ENCODE assay signal across 5 cellular contexts in the genomic region with DNA sequence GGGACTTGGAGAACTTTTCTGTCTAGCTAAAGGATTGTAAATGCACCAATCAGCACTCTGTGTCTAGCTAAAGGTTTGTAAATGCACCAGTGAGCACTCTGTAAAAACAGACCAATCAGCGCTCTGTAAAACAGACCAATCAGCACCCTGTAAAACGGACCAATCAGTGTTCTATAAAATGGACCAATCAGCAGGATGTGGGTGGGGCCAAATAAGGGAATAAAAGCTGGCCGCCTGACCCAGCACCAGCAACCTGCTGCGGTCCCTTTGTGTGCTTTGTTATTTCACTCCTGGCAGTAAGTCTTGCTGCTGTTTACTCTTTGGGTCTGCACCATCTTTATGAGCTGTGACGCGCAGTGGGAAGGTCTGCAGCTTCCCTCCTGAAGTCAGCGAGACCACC.
DNase-seq lines count a peak whose midpoint lies in the region; ATAC-seq, FAIRE-seq and TF ChIP-seq lines count a peak whose summit lies in the region.
"Not testable (repeated sequence)": the region's sequence is repeated elsewhere in the genome, so short reads cannot be mapped to it uniquely, and the experiment has no call there.

No MANE protein-coding gene starts in this region.

- H3K4me1 Mint-ChIP-seq in WTC11: peaks cover 17% of the 10 kb centered on the region

- H4K8ac ChIP-seq in H1 (ENCODE audit: extremely low read depth, insufficient read depth, low read length): not testable (repeated sequence)

- H2BK15ac ChIP-seq in H1 (ENCODE audit: low read length): peak overlapping the region; percentile 92; the same call in 1 of the 2 replicates

- BruUV-seq in HepG2 (replicated peaks; lab: Mats Ljungman, UMichigan): not testable (repeated sequence)

- not testable (repeated sequence) for H3K79me2 ChIP-seq in Karpas-422 (ENCODE audit: low read length); H1 (ENCODE audit: control insufficient read depth in 1 of 2, insufficient read depth in 2 of 2, low read length in 2 of 2); HepG2 (ENCODE audit: insufficient read depth, low read length)

- H3K36me3 Mint-ChIP-seq in WTC11: peaks cover 20% of the 10 kb centered on the region

- H3K4ac ChIP-seq in H1 (replicated peaks; ENCODE audit: insufficient read length, low read depth, low read length): not testable (repeated sequence)

- in situ Hi-C loops in HepG2 (cut with HindIII; ENCODE audit: extremely low pct_ligation_motif_present, low pct_unique_long_range_greater_than_20kb): not testable (repeated sequence)

- not testable (repeated sequence) for H4K5ac ChIP-seq in H1 (ENCODE audit: insufficient read length, low read depth, low read length)

- not testable (repeated sequence) for H3K27me3 ChIP-seq in Karpas-422 (ENCODE audit: low read length); H1 (replicated peaks in 1 of 4; ENCODE audit: control insufficient read depth in 3 of 4, extremely low read depth in 1 of 4, insufficient read depth in 3 of 4, low read length in 3 of 4); HepG2 (ENCODE audit: control insufficient read depth in 1 of 2, insufficient read depth in 2 of 2, low read length in 2 of 2); testis

- 0 out of 2 replicates have a peak overlapping the region, but pooled peaks have one; percentile 19 for H2BK12ac ChIP-seq in H1 (ENCODE audit: low read depth, low read length)

- H3K27ac Mint-ChIP-seq in WTC11: not testable (repeated sequence)

- H2BK120ac ChIP-seq in H1 (replicated peaks; ENCODE audit: low read depth, low read length): not testable (repeated sequence)

- H3K4me1 ChIP-seq in Karpas-422 (ENCODE audit: low read length); H1 (replicated peaks in 1 of 4; ENCODE audit: control insufficient read depth in 3 of 4, insufficient read depth in 4 of 4, low read length in 3 of 4); HepG2 (ENCODE audit: insufficient read depth, low read length); testis: not testable (repeated sequence)

- H3K9ac ChIP-seq in Karpas-422 (ENCODE audit: low read length); H1 (replicated peaks in 1 of 4; ENCODE audit: extremely low read depth in 1 of 4, low read depth in 3 of 4, low read length in 3 of 4); HepG2 (ENCODE audit: insufficient read depth, low read depth, low read length): not testable (repeated sequence)

- H3K9me2 ChIP-seq in Karpas-422 (replicated peaks; ENCODE audit: insufficient read depth, low read length): not testable (repeated sequence)

- intact Hi-C loops in HepG2 (cut with micrococcal nuclease; ENCODE audit: unreplicated experiment); testis (cut with DNase I; ENCODE audit: low total_unique reads): not testable (repeated sequence)

- H3K14ac ChIP-seq in H1 (ENCODE audit: insufficient read length): not testable (repeated sequence)

- H3K27me3 Mint-ChIP-seq in WTC11 (ENCODE audit: low read depth): not testable (repeated sequence)

- not testable (repeated sequence) for H3K79me1 ChIP-seq in H1 (ENCODE audit: low read depth, low read length)

- CTCF ChIA-PET in WTC11 (lab: Charles Lee); HepG2 (lab: Yijun Ruan, JAX; ENCODE audit: low intra/inter-chr PET ratio, low total read pairs): not testable (repeated sequence)
- CTCF ChIA-PET in H1 (lab: Charles Lee; ENCODE audit: partially characterized antibody): interaction anchor here (1.2 kb wide), 1 partner anchor 176 kb away, joined by 3 read pairs; no protein-coding TSS in a partner anchor

- not testable (repeated sequence) for H3K4me2 ChIP-seq in Karpas-422 (ENCODE audit: low read depth, low read length, poor library complexity, severe bottlenecking); H1 (ENCODE audit: insufficient read depth in 1 of 2, low read depth in 2 of 2, low read length in 2 of 2); HepG2 (ENCODE audit: low read depth, low read length)

- H3K56ac ChIP-seq in H1 (replicated peaks; ENCODE audit: insufficient read length, low read depth, low read length): not testable (repeated sequence)

- peak overlapping the region; percentile 85 for H4K91ac ChIP-seq in H1 (replicated peaks; ENCODE audit: insufficient read length, low read length)

- not testable (repeated sequence) for H3K23ac ChIP-seq in H1 (ENCODE audit: insufficient read length)

- ATAC-seq in WTC11, HepG2: not testable (repeated sequence)

- DNase-seq in Karpas-422 (peak; percentile 52), testis (peak; percentile 65)
- DNase-seq in WTC11 (ENCODE audit: low spot score); H1 (ENCODE audit: low read depth in 1 of 2, low spot score in 2 of 2); HepG2 (ENCODE audit: low spot score): not testable (repeated sequence)

- not testable (repeated sequence) for TF ChIP-seq CTCF in WTC11 (IDR thresholded peaks at IDR 0.05); H1 (IDR thresholded peaks at IDR 0.05; ENCODE audit: control extremely low read depth in 1 of 3, insufficient read depth in 1 of 3, low read depth in 1 of 3, low read length in 3 of 3); HepG2 (CRISPR knock-in tag; IDR thresholded peaks at IDR 0.05); testis (IDR thresholded peaks at IDR 0.05)

- H2AK5ac ChIP-seq in H1 (ENCODE audit: low read depth, low read length): not testable (repeated sequence)

- H3K4me3 ChIP-seq in Karpas-422 (ENCODE audit: low read length); H1 (ENCODE audit: extremely low read depth in 1 of 4, insufficient read depth in 2 of 4, low read depth in 3 of 4, low read length in 4 of 4); HepG2 (replicated peaks in 1 of 3; ENCODE audit: insufficient read depth in 1 of 3, low read depth in 2 of 3, low read length in 3 of 3); testis: not testable (repeated sequence)

- peaks cover 16% of the 10 kb centered on the region for H3K9me3 Mint-ChIP-seq in WTC11

- not testable (repeated sequence) for H3K36me3 ChIP-seq in Karpas-422 (ENCODE audit: insufficient read depth, low read length); H1 (ENCODE audit: control insufficient read depth in 2 of 4, insufficient read depth in 4 of 4, low read length in 3 of 4); HepG2 (replicated peaks in 1 of 2; ENCODE audit: control insufficient read depth in 1 of 2, insufficient read depth in 2 of 2, low read length in 2 of 2); testis (ENCODE audit: low read depth, missing control alignments)

- H3K23me2 ChIP-seq in H1 (ENCODE audit: low read depth, low read length): not testable (repeated sequence)

- H3K18ac ChIP-seq in H1 (ENCODE audit: extremely low read depth, low read length): not testable (repeated sequence)

- H4K20me1 ChIP-seq in Karpas-422 (ENCODE audit: insufficient read depth, low read depth, low read length); H1 (replicated peaks in 1 of 2; ENCODE audit: control insufficient read depth in 1 of 2, insufficient read depth in 2 of 2, low read length in 2 of 2); HepG2 (ENCODE audit: insufficient read depth, low read length): not testable (repeated sequence)

- TF ChIP-seq EP300 in H1 (IDR thresholded peaks at IDR 0.05; ENCODE audit: borderline replicate concordance in 1 of 2, low read depth in 2 of 2, low read length in 2 of 2); HepG2 (IDR thresholded peaks at IDR 0.05; ENCODE audit: low read depth in 2 of 2, low read length in 2 of 2); HepG2 (CRISPR knock-in tag; IDR thresholded peaks at IDR 0.05; ENCODE audit: borderline replicate concordance): not testable (repeated sequence)

- not testable (repeated sequence) for TF ChIP-seq POLR2A in H1 (IDR thresholded peaks at IDR 0.05; ENCODE audit: control extremely low read depth in 1 of 2, low read depth in 2 of 2, low read length in 2 of 2); HepG2 (IDR thresholded peaks at IDR 0.05; ENCODE audit: insufficient read depth in 1 of 2, low read depth in 2 of 2, low read length in 2 of 2); testis (IDR thresholded peaks at IDR 0.05)

- FAIRE-seq in H1 (lab: Jason Lieb, UNC); HepG2 (lab: Jason Lieb, UNC): not testable (repeated sequence)

- H2BK20ac ChIP-seq in H1 (ENCODE audit: low read length): not testable (repeated sequence)

- H3K9me3 ChIP-seq in Karpas-422 (ENCODE audit: low read length); H1 (ENCODE audit: insufficient read depth in 2 of 2, low read depth in 1 of 2, low read length in 1 of 2); HepG2 (ENCODE audit: low read length); testis: not testable (repeated sequence)

- H2AFZ ChIP-seq in Karpas-422 (ENCODE audit: low read length); H1 (ENCODE audit: low read length); HepG2 (ENCODE audit: low read length): not testable (repeated sequence)

- H2BK5ac ChIP-seq in H1 (ENCODE audit: low read depth, low read length): not testable (repeated sequence)

- not testable (repeated sequence) for TF ChIP-seq RAD21 in H1 (IDR thresholded peaks at IDR 0.05 in 1 of 2, conservative IDR thresholded peaks at IDR 0.05 in 1 of 2; ENCODE audit: low read depth in 2 of 2, low read length in 2 of 2); HepG2 (CRISPR knock-in tag; IDR thresholded peaks at IDR 0.05)

- POLR2A ChIA-PET in WTC11 (lab: Charles Lee); H1 (lab: Charles Lee; ENCODE audit: partially characterized antibody); HepG2 (lab: Yijun Ruan, JAX): not testable (repeated sequence)

- WGBS in H1 (ENCODE audit: extremely low coverage in 1 of 2, insufficient coverage in 1 of 2, insufficient read length in 1 of 2, insufficient replicate concordance in 2 of 2, low coverage in 1 of 2, low lambda C conversion rate in 2 of 2, missing lambda C conversion rate in 1 of 2), 2 experiments: 93% methylated on average over 7 of the region's 7 CpGs; no CpG with 5 or more reads in 1 of the 2 experiments
- 57% methylated on average over 6 of the region's 7 CpGs for WGBS in HepG2 (ENCODE audit: low lambda C conversion rate)
- 82 to 95% methylated on average over 7 of the region's 7 CpGs for WGBS in testis, 2 donors

- H3K4me3 Mint-ChIP-seq in WTC11: not testable (repeated sequence)

- H3K27ac ChIP-seq in Karpas-422 (ENCODE audit: low read length); H1 (ENCODE audit: low read depth, low read length); HepG2 (ENCODE audit: extremely low read length, insufficient read depth, low read length); testis: not testable (repeated sequence)
